In genomic region chr20:39944861-39945260, GRCh38 we compare ENCODE assay signal across 16 cellular contexts.
"Had no signal": no experiment of that assay in that cellular context is flagged by ENCODE, and none has a peak within 500 bp of the region (broad histone marks: within the 10 kb centered on the region; RNA-seq: fewer than 3 reads in every experiment).

No MANE protein-coding gene starts in this region.

- DNase-seq: activated CD4-positive, alpha-beta memory T cell treated with anti-CD3 and anti-CD28 coated beads, Interleukin-2, amount 10 ng/mL, durations not matched to agents 7 days and 5 days; activated CD4-positive, alpha-beta T cell treated with anti-CD3 and anti-CD28 coated beads, Interleukin-2, amount 10 ng/mL, durations not matched to agents 24 days and 14 days; activated gamma-delta T cell; aorta; head of caudate nucleus; left cardiac atrium; pancreas; psoas muscle; right cardiac atrium; stimulated activated CD4-positive, alpha-beta T cell treated with anti-CD3 and anti-CD28 coated beads, Interleukin-4, amount 100 ng/mL, for 24 hours; stimulated activated naive CD4-positive, alpha-beta T cell treated with Interleukin-2 at 50 U/mL for 16 hours had no signal

- H3K4me3 ChIP-seq: gastroesophageal sphincter, pancreas, psoas muscle, thoracic aorta had no signal

- H3K4me1 ChIP-seq: pancreas had no signal

- ATAC-seq: activated CD4-positive, CD25-positive, alpha-beta regulatory T cell treated with anti-CD3 and anti-CD28 coated beads, Interleukin-2, amount 50 U/mL, for 24 hours; gastroesophageal sphincter; left cardiac atrium; pancreas; psoas muscle; right cardiac atrium had no signal

- H3K9me3 ChIP-seq: gastroesophageal sphincter, pancreas, psoas muscle, thoracic aorta had no signal

- H3K27ac ChIP-seq: epithelial cell of prostate, gastroesophageal sphincter, pancreas, psoas muscle, thoracic aorta had no signal

- FAIRE-seq: islet of Langerhans, pancreas had no signal

- H3K36me3 ChIP-seq: gastroesophageal sphincter, pancreas, thoracic aorta had no signal

- H3K27me3 ChIP-seq: gastroesophageal sphincter, pancreas had no signal
